Comparison of ENCODE assay signal across 2 cellular contexts in genomic region chr11:12179019-12179418, GRCh38.
TF ChIP-seq lines count a peak whose summit lies in the region.

No MANE protein-coding gene starts in this region.

TF ChIP-seq in SK-N-SH, 30 proteins besides CTCF, POLR2A, EP300 and RAD21 (continued from another document):
- TF ChIP-seq IRF3 (IDR thresholded peaks at IDR 0.05; ENCODE audit: low read depth, low read length), result no peak

TF ChIP-seq in SK-N-SH treated with all-trans-retinoic acid at 6 μM for 48 hours, 23 proteins besides CTCF, POLR2A, EP300 and RAD21 (continued from another document):
- TF ChIP-seq TSHZ2 (CRISPR knock-in tag; IDR thresholded peaks at IDR 0.05) (no peak), ZNF70 (CRISPR knock-in tag; IDR thresholded peaks at IDR 0.05) (no peak), PPARA (CRISPR knock-in tag; IDR thresholded peaks at IDR 0.05; ENCODE audit: borderline replicate concordance) (no peak), ZNF565 (CRISPR knock-in tag; conservative IDR thresholded peaks at IDR 0.05; ENCODE audit: low read depth) (no peak), SNAI2 (CRISPR knock-in tag; IDR thresholded peaks at IDR 0.05) (no peak), RARB (CRISPR knock-in tag; IDR thresholded peaks at IDR 0.05) (no peak), GLIS3 (CRISPR knock-in tag; IDR thresholded peaks at IDR 0.05) (no peak), ZFP30 (CRISPR knock-in tag; IDR thresholded peaks at IDR 0.05) (no peak)
